In the genomic region with DNA sequence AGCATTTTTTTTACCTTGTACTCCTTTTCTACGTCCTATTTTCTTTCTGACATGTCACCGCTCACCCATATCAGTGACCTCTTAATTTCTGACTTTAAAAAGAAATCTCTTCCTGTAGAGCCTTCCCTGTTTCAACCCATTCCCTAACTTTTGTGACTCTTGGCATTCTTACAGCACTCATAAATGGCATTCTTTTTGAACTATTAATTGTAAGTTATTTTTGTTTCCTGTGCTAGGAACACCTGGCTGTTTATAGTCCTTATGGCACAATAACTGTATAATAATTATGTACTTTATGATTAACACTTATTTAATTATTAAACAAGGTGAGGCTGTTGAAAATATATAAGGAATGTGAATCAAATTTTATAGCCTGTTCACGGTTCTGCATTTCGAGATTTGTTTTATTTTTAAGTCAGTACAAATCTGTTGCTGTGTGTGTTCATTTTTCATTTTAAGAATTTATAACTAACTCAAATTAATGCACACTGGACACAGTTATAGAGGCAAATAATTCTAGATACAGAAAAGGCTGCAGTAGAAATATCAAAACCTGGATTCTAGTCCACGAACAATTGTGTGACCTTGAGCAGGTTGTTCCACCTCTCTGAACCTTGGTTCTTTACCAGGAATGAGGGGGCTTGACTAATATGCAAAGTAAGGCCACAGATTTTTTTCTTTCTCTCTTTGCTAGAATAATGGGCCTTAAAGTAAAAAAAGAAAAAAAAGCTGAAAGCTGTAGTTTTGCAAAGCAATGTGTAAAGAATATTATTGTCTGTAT, we compare ENCODE assay signal across 14 cellular contexts. TPM values are rescaled to one million over a fixed set of nuclear protein-coding genes. Genes with fewer than 3 reads are reported as not detected.
DNase-seq lines count a peak whose midpoint lies in the region; ATAC-seq and TF ChIP-seq lines count a peak whose summit lies in the region.
"Had no signal": no experiment of that assay in that cellular context is flagged by ENCODE, and none has a peak within 500 bp of the region (broad histone marks: within the 10 kb centered on the region; RNA-seq: fewer than 3 reads in every experiment).

No MANE protein-coding gene starts in this region.

- H3K4ac ChIP-seq in mesendoderm (ENCODE audit: low read depth, low read length) = no peak overlapping the region

- H3K36me3 ChIP-seq in SJCRH30 (no peaks in the 10 kb centered on the region), smooth muscle cell (ENCODE audit: low read depth) (no peaks in the 10 kb centered on the region), mesendoderm (ENCODE audit: control insufficient read depth, insufficient read depth, low read length) (no peaks in the 10 kb centered on the region)
- H3K36me3 ChIP-seq: MG63 had no signal

- H3K27ac ChIP-seq in SJCRH30 (no peak overlapping the region), smooth muscle cell (ENCODE audit: low read depth) (no peak overlapping the region), mesendoderm (ENCODE audit: low read depth, low read length) (no peak overlapping the region)
- H3K27ac ChIP-seq: epithelial cell of prostate had no signal

- no peak overlapping the region for H2AK5ac ChIP-seq in mesendoderm (ENCODE audit: low read length)

- no peaks in the 10 kb centered on the region for H3K9me3 Mint-ChIP-seq in activated T-cell treated with anti-CD3 and anti-CD28 coated beads, Interleukin-2, amount 50 U/mL, for 4 hours

- peaks cover 23% of the 10 kb centered on the region for H3K4me1 Mint-ChIP-seq in activated T-cell treated with anti-CD3 and anti-CD28 coated beads, Interleukin-2, amount 50 U/mL, for 4 hours (ENCODE audit: low read depth)

- no peak overlapping the region for H3K9ac ChIP-seq in smooth muscle cell (ENCODE audit: low read depth)
- no peak overlapping the region for H3K9ac ChIP-seq in mesendoderm (ENCODE audit: low read length)

- TF ChIP-seq CTCF in fibroblast of the aortic adventitia (IDR thresholded peaks at IDR 0.05; ENCODE audit: insufficient read depth, low read length) (no peak), smooth muscle cell (IDR thresholded peaks at IDR 0.05; ENCODE audit: borderline replicate concordance, insufficient read depth, poor library complexity, severe bottlenecking) (no peak)

- H4K5ac ChIP-seq in mesendoderm (ENCODE audit: low read length) = no peak overlapping the region

- H3K18ac ChIP-seq in mesendoderm (ENCODE audit: low read length) = no peak overlapping the region

- H3K4me3 Mint-ChIP-seq in activated T-cell treated with anti-CD3 and anti-CD28 coated beads, Interleukin-2, amount 50 U/mL, for 4 hours = peak overlapping the region; percentile 84

- WGBS in smooth muscle cell (ENCODE audit: low lambda C conversion rate) = 96% methylated on average over 5 of the region's 5 CpGs
- WGBS in mesendoderm (ENCODE audit: extremely low coverage, insufficient coverage, low lambda C conversion rate) = no CpG with 5 or more reads among the region's 5 CpGs

- ATAC-seq in activated T-cell treated with anti-CD3 and anti-CD28 coated beads, Interleukin-2, amount 50 U/mL, for 4 hours = no peak

- peak overlapping the region; percentile 91 for H3K4me2 ChIP-seq in smooth muscle cell
- H3K4me2 ChIP-seq in mesendoderm (ENCODE audit: low read length) = no peak overlapping the region

- no peak overlapping the region for H3K23ac ChIP-seq in mesendoderm (ENCODE audit: low read length)

- no peak for DNase-seq in activated T-cell treated with anti-CD3 and anti-CD28 coated beads, Interleukin-2, amount 50 U/mL, for 4 hours
- no peak for DNase-seq in activated T-cell treated with anti-CD3 and anti-CD28 coated beads, Interleukin-2, amount 50 U/mL, for 1 hour
- DNase-seq in SJCRH30 (no peak), fibroblast of the aortic adventitia (ENCODE audit: low read depth) (no peak), smooth muscle cell (lab: John Stamatoyannopoulos, UW; ENCODE audit: unreplicated experiment) (no peak), mesendoderm (no peak), cortex of kidney (lab: John Stamatoyannopoulos, UW) (no peak), NCI-H1092 (lab: John Stamatoyannopoulos, UW) (no peak)
- DNase-seq: MG63; NCI-H524 treated with DMSO at 0.1 percent for 48 hours; spleen; stimulated activated naive CD4-positive, alpha-beta T cell treated with Interleukin-2 at 50 U/mL for 16 hours had no signal

- no peak overlapping the region for H2AFZ ChIP-seq in smooth muscle cell (ENCODE audit: low read depth)

- H2BK15ac ChIP-seq in mesendoderm (replicated peaks; ENCODE audit: low read depth) = no peak overlapping the region

- peaks cover 7% of the 10 kb centered on the region for H3K36me3 Mint-ChIP-seq in activated T-cell treated with anti-CD3 and anti-CD28 coated beads, Interleukin-2, amount 50 U/mL, for 4 hours (ENCODE audit: insufficient read depth)

- H3K4me3 ChIP-seq in SJCRH30 = peak overlapping the region; percentile 93
- H3K4me3 ChIP-seq in fibroblast of the aortic adventitia (ENCODE audit: low read depth, low read length) = peak overlapping the region; percentile 14
- H3K4me3 ChIP-seq in smooth muscle cell = no peak overlapping the region
- H3K4me3 ChIP-seq in mesendoderm (ENCODE audit: low read length) = no peak overlapping the region

- no peaks in the 10 kb centered on the region for H3F3A ChIP-seq in smooth muscle cell (ENCODE audit: low read depth)

- H4K20me1 ChIP-seq in smooth muscle cell (ENCODE audit: low read depth) = no peaks in the 10 kb centered on the region

- H2BK5ac ChIP-seq in mesendoderm (ENCODE audit: low read length) = no peak overlapping the region

- no peak overlapping the region for H4K8ac ChIP-seq in mesendoderm (ENCODE audit: low read depth, low read length)

- H3K79me2 ChIP-seq in smooth muscle cell (ENCODE audit: low read depth) (no peaks in the 10 kb centered on the region), mesendoderm (ENCODE audit: control insufficient read depth, insufficient read depth, low read length) (no peaks in the 10 kb centered on the region)

- no peak overlapping the region for H2BK120ac ChIP-seq in mesendoderm (ENCODE audit: low read depth, low read length)

- no peaks in the 10 kb centered on the region for H3K27me3 Mint-ChIP-seq in activated T-cell treated with anti-CD3 and anti-CD28 coated beads, Interleukin-2, amount 50 U/mL, for 4 hours (ENCODE audit: low read depth)

- H3K9me3 ChIP-seq in SJCRH30 (replicated peaks) = no peaks in the 10 kb centered on the region
- no peaks in the 10 kb centered on the region for H3K9me3 ChIP-seq in smooth muscle cell (replicated peaks; ENCODE audit: low read depth)
- H3K9me3 ChIP-seq: MG63, spleen had no signal

- H3K79me1 ChIP-seq in mesendoderm (ENCODE audit: low read length) = peaks cover 2% of the 10 kb centered on the region

- H3K27me3 ChIP-seq in SJCRH30 = no peaks in the 10 kb centered on the region
- no peaks in the 10 kb centered on the region for H3K27me3 ChIP-seq in smooth muscle cell (ENCODE audit: low read depth)
- no peaks in the 10 kb centered on the region for H3K27me3 ChIP-seq in mesendoderm (ENCODE audit: insufficient read depth, low read length, poor library complexity)
- H3K27me3 ChIP-seq: MG63, spleen had no signal

- no peak overlapping the region for H3K56ac ChIP-seq in mesendoderm (ENCODE audit: low read length)

- H3K4me1 ChIP-seq in SJCRH30 (no peaks in the 10 kb centered on the region), smooth muscle cell (ENCODE audit: low read depth) (peaks cover 15% of the 10 kb centered on the region), mesendoderm (ENCODE audit: control insufficient read depth, low read depth, low read length) (no peaks in the 10 kb centered on the region)

RNA-seq across cellular contexts. Expression of a gene that starts 1.5 kb away (rescaled TPM):
- 1 to 10 TPM; 6.7 to 7.7 (median 6.9) TPM for total RNA-seq in activated T-cell treated with anti-CD3 and anti-CD28 coated beads, Interleukin-2, amount 50 U/mL, for 4 hours
- 17.8 and 18.3 TPM in 2 replicates for total RNA-seq in SJCRH30 (2014; rRNA removed; shearing (Covaris generic))
- total RNA-seq in fibroblast of the aortic adventitia (ENCODE audit: low replicate concordance) = 19.4 and 55.3 TPM in 2 replicates
- 20.5 and 20.9 TPM in 2 replicates for total RNA-seq in smooth muscle cell
- polyA plus RNA-seq in smooth muscle cell = 16.9 and 19.2 TPM in 2 replicates
- 20.8 TPM for polyA plus RNA-seq in mesendoderm (2013, experiment 1 of 2)
- 22.3 TPM for polyA plus RNA-seq in mesendoderm (2013, experiment 2 of 2)

RNA-seq across cellular contexts. Expression of a gene that starts 21.2 kb away (rescaled TPM):
- total RNA-seq in activated T-cell treated with anti-CD3 and anti-CD28 coated beads, Interleukin-2, amount 50 U/mL, for 4 hours = not detected
- not detected in 2 replicates for total RNA-seq in SJCRH30 (2014; rRNA removed; shearing (Covaris generic))
- total RNA-seq in fibroblast of the aortic adventitia (ENCODE audit: low replicate concordance) = not detected in 2 replicates
- not detected in 2 replicates for total RNA-seq in smooth muscle cell
- not detected in 2 replicates for polyA plus RNA-seq in smooth muscle cell
- polyA plus RNA-seq in mesendoderm (2013, experiment 1 of 2) = 0.22 TPM
- polyA plus RNA-seq in mesendoderm (2013, experiment 2 of 2) = 0.03 TPM
- total RNA-seq: spleen had no signal
- polyA plus RNA-seq: adipose tissue had no signal

Comparison
In these comparisons a context has a peak if more than half of its experiments do, and no peak if none do; other contexts are left out.
1. H3K4me3 ChIP-seq: peak in SJCRH30 (single experiment) and fibroblast of the aortic adventitia (single experiment); none in smooth muscle cell (single experiment) and mesendoderm (single experiment).